1 cellular context compared by ENCODE assay signal in genomic region chr11:35340715-35341114, GRCh38.
TF ChIP-seq lines count a peak whose summit lies in the region.

No MANE protein-coding gene starts in this region.

TF ChIP-seq in HepG2, 621 proteins besides CTCF, POLR2A, EP300 and RAD21 (continued from another document and continues in another):
- no peak for TF ChIP-seq AFF4 (CRISPR knock-in tag; IDR thresholded peaks at IDR 0.05)
- no peak for TF ChIP-seq ZNF501 (CRISPR knock-in tag; IDR thresholded peaks at IDR 0.05)
- peak; percentile 89 for TF ChIP-seq MED1 (CRISPR knock-in tag; IDR thresholded peaks at IDR 0.05)
- TF ChIP-seq E2F1 (CRISPR knock-in tag; IDR thresholded peaks at IDR 0.05), result no peak; the same call in 1 of the 2 replicates
- no peak for TF ChIP-seq PRDM15 (CRISPR knock-in tag; IDR thresholded peaks at IDR 0.05)
- TF ChIP-seq FOSL2 (CRISPR knock-in tag; IDR thresholded peaks at IDR 0.05), result peak; percentile 60
- no peak for TF ChIP-seq KDM3A (CRISPR knock-in tag; IDR thresholded peaks at IDR 0.05; ENCODE audit: low read depth)
- no peak for TF ChIP-seq MLXIP (CRISPR knock-in tag; IDR thresholded peaks at IDR 0.05; ENCODE audit: borderline replicate concordance)
- no peak for TF ChIP-seq THAP7 (CRISPR knock-in tag; IDR thresholded peaks at IDR 0.05)
- TF ChIP-seq TOPORS (CRISPR knock-in tag; IDR thresholded peaks at IDR 0.05), result no peak
- peak; percentile 94 for TF ChIP-seq PITX1 (CRISPR knock-in tag; IDR thresholded peaks at IDR 0.05)
- peak; percentile 93 for TF ChIP-seq RXRB (CRISPR knock-in tag; IDR thresholded peaks at IDR 0.05; ENCODE audit: borderline replicate concordance)
- TF ChIP-seq NR2C2 (CRISPR knock-in tag; IDR thresholded peaks at IDR 0.05; ENCODE audit: borderline replicate concordance), result peak; percentile 65
- TF ChIP-seq NFKB2 (CRISPR knock-in tag; IDR thresholded peaks at IDR 0.05; ENCODE audit: borderline replicate concordance), result no peak
- TF ChIP-seq CC2D1A (CRISPR knock-in tag; IDR thresholded peaks at IDR 0.05), result no peak
- TF ChIP-seq ZBTB33 (CRISPR knock-in tag; IDR thresholded peaks at IDR 0.05), result no peak
- TF ChIP-seq MED8 (CRISPR knock-in tag; IDR thresholded peaks at IDR 0.05; ENCODE audit: insufficient replicate concordance), result no peak
- TF ChIP-seq SRSF9 (IDR thresholded peaks at IDR 0.05; ENCODE audit: borderline replicate concordance, insufficient read depth, low read depth, low read length, poor library complexity, severe bottlenecking), result no peak
- no peak for TF ChIP-seq JARID2 (CRISPR knock-in tag; IDR thresholded peaks at IDR 0.05; ENCODE audit: insufficient replicate concordance)
- no peak for TF ChIP-seq GLMP (CRISPR knock-in tag; IDR thresholded peaks at IDR 0.05; ENCODE audit: borderline replicate concordance)
- TF ChIP-seq SP5 (CRISPR knock-in tag; IDR thresholded peaks at IDR 0.05; ENCODE audit: borderline replicate concordance, low read depth), result no peak
- no peak; the same call in 1 of the 2 replicates for TF ChIP-seq ZNF772 (CRISPR knock-in tag; IDR thresholded peaks at IDR 0.05)
- TF ChIP-seq ZFYVE20 (CRISPR knock-in tag; IDR thresholded peaks at IDR 0.05; ENCODE audit: borderline replicate concordance, low read depth), result no peak
- TF ChIP-seq ZNF235 (CRISPR knock-in tag; IDR thresholded peaks at IDR 0.05; ENCODE audit: borderline replicate concordance), result no peak
- TF ChIP-seq MBNL3 (CRISPR knock-in tag; conservative IDR thresholded peaks at IDR 0.05), result no peak
- no peak for TF ChIP-seq ZNF432 (CRISPR knock-in tag; IDR thresholded peaks at IDR 0.05; ENCODE audit: borderline replicate concordance)
- TF ChIP-seq THAP8 (CRISPR knock-in tag; IDR thresholded peaks at IDR 0.05; ENCODE audit: borderline replicate concordance), result no peak
- no peak for TF ChIP-seq ISX (CRISPR knock-in tag; conservative IDR thresholded peaks at IDR 0.05)
- no peak for TF ChIP-seq ZBTB4 (CRISPR knock-in tag; IDR thresholded peaks at IDR 0.05; ENCODE audit: borderline replicate concordance)
- no peak for TF ChIP-seq TCF7L2 (IDR thresholded peaks at IDR 0.05; ENCODE audit: low read depth, low read length)
- no peak for TF ChIP-seq BCL3 (CRISPR knock-in tag; IDR thresholded peaks at IDR 0.05)
- no peak for TF ChIP-seq SATB2 (CRISPR knock-in tag; IDR thresholded peaks at IDR 0.05)
- no peak for TF ChIP-seq ZNF549 (CRISPR knock-in tag; IDR thresholded peaks at IDR 0.05)
- TF ChIP-seq GATA4 (IDR thresholded peaks at IDR 0.05; ENCODE audit: borderline replicate concordance, low read depth), result no peak
- TF ChIP-seq ZNF691 (CRISPR knock-in tag; IDR thresholded peaks at IDR 0.05; ENCODE audit: borderline replicate concordance, low read depth), result no peak
